Comparison of ENCODE assay signal across 17 cellular contexts in the genomic region with DNA sequence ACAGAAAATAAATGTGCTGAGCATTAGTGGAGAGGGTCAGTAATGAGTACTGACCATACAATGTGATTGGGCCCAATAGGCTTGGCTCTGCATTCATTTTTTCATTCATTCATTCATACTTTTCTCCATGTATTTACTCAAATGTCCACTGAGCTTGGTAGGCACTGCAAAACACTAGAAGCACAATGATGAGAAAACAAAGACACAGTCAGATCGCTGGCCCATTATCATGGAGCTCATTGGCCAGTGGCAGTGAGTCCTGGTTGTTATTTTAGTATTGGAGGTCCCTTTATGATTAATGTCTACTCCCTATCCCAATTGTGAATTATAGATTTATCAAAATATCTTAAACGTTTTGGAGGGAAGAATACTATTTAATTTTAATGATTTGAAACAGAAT.
DNase-seq lines count a peak whose midpoint lies in the region.
"Had no signal": no experiment of that assay in that cellular context is flagged by ENCODE, and none has a peak within 500 bp of the region (broad histone marks: within the 10 kb centered on the region; RNA-seq: fewer than 3 reads in every experiment).

No MANE protein-coding gene starts in this region.

- H3K27ac ChIP-seq in angular gyrus (ENCODE audit: low read depth, low read length): peak overlapping the region; percentile 51
- peak overlapping the region; percentile 22 for H3K27ac ChIP-seq in temporal lobe (ENCODE audit: low read depth, low read length)
- H3K27ac ChIP-seq: A549 had no signal

- peak; percentile 75 for DNase-seq in globus pallidus (ENCODE audit: low spot score)
- peak; percentile 79 for DNase-seq in pons (ENCODE audit: low spot score)
- DNase-seq in Ammon's horn (ENCODE audit: low spot score): no peak
- DNase-seq in NCI-H187 treated with DMSO at 0.1 percent for 48 hours (lab: John Stamatoyannopoulos, UW): no peak
- DNase-seq in NCI-H1048 (lab: John Stamatoyannopoulos, UW): no peak
- DNase-seq: 8988T; ACHN; AML-193; C1 segment of cervical spinal cord; Caco-2; CD8-positive, alpha-beta T cell; DND-41; GOT3; HFFc6 had no signal

Comparison
In these comparisons a context has a peak if more than half of its experiments do, and no peak if none do; other contexts are left out.
1. DNase-seq: peak in globus pallidus (single experiment) and pons (single experiment); none in Ammon's horn (single experiment), NCI-H187 treated with DMSO at 0.1 percent for 48 hours (single experiment) and NCI-H1048 (single experiment).